1 cellular context compared by ENCODE assay signal in the genomic region with DNA sequence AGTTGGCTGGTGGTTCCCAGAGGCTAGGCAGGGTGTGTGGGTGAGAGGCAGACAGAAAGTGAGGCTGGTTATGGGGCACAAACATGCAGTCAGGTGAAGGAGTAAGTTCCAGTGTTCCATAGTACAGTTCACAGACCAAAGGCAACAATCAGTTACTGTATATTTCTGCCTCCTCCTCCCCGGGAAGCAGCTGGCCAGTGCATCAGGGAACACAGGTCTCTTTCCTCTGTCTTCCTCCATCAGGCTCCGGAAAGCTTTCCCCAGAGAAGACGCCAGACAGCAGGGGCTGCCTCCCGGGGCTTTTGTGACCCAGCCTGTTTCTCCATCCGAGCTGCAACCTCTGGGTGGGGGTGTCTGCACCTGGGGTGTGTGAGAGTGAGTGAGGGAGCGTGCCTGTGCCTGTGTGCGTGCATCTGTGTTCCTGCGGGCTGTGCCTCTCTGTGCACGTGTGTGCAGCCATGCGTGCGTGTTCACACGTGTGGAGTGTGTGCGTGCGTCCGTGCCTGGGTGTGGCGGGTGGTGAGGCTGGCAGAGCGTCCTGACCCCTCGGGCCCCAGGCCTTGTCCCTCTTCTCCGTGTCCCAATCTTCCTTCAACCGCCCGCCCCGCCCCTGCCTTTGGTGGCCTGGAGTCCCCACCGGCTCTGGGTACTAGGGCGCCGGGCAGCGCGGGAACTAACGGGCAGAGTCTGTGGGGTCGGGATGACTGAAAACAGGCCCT.
TF ChIP-seq lines count a peak whose summit lies in the region.

No MANE protein-coding gene starts in this region.

TF ChIP-seq in HepG2, 621 proteins besides CTCF, POLR2A, EP300 and RAD21:
- TF ChIP-seq, protein P1, sequence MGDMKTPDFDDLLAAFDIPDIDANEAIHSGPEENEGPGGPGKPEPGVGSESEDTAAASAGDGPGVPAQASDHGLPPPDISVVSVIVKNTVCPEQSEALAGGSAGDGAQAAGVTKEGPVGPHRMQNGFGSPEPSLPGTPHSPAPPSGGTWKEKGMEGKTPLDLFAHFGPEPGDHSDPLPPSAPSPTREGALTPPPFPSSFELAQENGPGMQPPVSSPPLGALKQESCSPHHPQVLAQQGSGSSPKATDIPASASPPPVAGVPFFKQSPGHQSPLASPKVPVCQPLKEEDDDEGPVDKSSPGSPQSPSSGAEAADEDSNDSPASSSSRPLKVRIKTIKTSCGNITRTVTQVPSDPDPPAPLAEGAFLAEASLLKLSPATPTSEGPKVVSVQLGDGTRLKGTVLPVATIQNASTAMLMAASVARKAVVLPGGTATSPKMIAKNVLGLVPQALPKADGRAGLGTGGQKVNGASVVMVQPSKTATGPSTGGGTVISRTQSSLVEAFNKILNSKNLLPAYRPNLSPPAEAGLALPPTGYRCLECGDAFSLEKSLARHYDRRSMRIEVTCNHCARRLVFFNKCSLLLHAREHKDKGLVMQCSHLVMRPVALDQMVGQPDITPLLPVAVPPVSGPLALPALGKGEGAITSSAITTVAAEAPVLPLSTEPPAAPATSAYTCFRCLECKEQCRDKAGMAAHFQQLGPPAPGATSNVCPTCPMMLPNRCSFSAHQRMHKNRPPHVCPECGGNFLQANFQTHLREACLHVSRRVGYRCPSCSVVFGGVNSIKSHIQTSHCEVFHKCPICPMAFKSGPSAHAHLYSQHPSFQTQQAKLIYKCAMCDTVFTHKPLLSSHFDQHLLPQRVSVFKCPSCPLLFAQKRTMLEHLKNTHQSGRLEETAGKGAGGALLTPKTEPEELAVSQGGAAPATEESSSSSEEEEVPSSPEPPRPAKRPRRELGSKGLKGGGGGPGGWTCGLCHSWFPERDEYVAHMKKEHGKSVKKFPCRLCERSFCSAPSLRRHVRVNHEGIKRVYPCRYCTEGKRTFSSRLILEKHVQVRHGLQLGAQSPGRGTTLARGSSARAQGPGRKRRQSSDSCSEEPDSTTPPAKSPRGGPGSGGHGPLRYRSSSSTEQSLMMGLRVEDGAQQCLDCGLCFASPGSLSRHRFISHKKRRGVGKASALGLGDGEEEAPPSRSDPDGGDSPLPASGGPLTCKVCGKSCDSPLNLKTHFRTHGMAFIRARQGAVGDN (CRISPR knock-in tag; IDR thresholded peaks at IDR 0.05) = peak; percentile 39; the same call in 1 of the 2 replicates
- TF ChIP-seq, protein P2, sequence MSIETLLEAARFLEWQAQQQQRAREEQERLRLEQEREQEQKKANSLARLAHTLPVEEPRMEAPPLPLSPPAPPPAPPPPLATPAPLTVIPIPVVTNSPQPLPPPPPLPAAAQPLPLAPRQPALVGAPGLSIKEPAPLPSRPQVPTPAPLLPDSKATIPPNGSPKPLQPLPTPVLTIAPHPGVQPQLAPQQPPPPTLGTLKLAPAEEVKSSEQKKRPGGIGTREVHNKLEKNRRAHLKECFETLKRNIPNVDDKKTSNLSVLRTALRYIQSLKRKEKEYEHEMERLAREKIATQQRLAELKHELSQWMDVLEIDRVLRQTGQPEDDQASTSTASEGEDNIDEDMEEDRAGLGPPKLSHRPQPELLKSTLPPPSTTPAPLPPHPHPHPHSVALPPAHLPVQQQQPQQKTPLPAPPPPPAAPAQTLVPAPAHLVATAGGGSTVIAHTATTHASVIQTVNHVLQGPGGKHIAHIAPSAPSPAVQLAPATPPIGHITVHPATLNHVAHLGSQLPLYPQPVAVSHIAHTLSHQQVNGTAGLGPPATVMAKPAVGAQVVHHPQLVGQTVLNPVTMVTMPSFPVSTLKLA (IDR thresholded peaks at IDR 0.05) = peak; percentile 68
- TF ChIP-seq MYC (CRISPR knock-in tag; IDR thresholded peaks at IDR 0.05; ENCODE audit: borderline replicate concordance) = peak; percentile 54; the same call in 1 of the 2 replicates
